ENCODE assay signal across 36 cellular contexts in the genomic region with DNA sequence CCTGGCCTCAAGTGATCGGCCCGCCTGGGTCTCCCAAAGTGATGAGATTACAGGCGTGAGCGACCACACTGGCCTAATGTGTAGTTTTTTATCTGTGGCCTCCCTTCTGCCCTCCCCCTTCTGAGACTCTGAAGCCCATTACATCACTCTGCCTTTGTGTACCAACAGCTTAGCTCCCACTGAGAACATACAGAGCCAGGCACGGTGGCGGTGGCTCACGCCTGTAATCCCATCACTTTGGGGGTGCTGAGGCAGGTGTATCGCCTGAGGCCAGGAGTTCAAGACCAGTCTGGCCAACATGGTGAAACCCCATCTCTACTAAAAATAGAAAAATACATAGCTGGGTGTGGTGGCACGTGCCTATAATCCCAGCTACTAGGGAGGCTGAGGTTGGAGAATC. TPM values are rescaled to one million over a fixed set of nuclear protein-coding genes. Genes with fewer than 3 reads are reported as not detected.
"Had no signal": no experiment of that assay in that cellular context is flagged by ENCODE, and none has a peak within 500 bp of the region (broad histone marks: within the 10 kb centered on the region; RNA-seq: fewer than 3 reads in every experiment).

No MANE protein-coding gene starts in this region.

- H3K4me1 Mint-ChIP-seq: activated CD4-positive, alpha-beta T cell treated with anti-CD3 and anti-CD28 coated beads, Interleukin-2, amount 10 ng/mL, durations not matched to agents 24 days and 14 days; activated naive CD4-positive, alpha-beta T cell treated with anti-CD3 and anti-CD28 coated beads, Interleukin-2, amount 50 U/mL, for 24 hours had no signal

- H3K9ac ChIP-seq: SK-N-SH had no signal

- H3K4me3 ChIP-seq: body of pancreas, breast epithelium, Peyer's patch, SJSA1 had no signal

- H3K9me3 ChIP-seq: body of pancreas, breast epithelium, Peyer's patch, SJSA1, SK-N-SH had no signal

- H3K27ac ChIP-seq: body of pancreas, breast epithelium, Peyer's patch, SJSA1 had no signal

- H3K4me1 ChIP-seq: body of pancreas, breast epithelium, Peyer's patch, SJSA1 had no signal

- H3K27me3 ChIP-seq: body of pancreas, Peyer's patch, SJSA1 had no signal

- H3K27me3 Mint-ChIP-seq: activated CD4-positive, alpha-beta T cell treated with anti-CD3 and anti-CD28 coated beads, Interleukin-2, amount 10 ng/mL, durations not matched to agents 24 days and 14 days had no signal

- H3K36me3 Mint-ChIP-seq: activated naive CD4-positive, alpha-beta T cell treated with anti-CD3 and anti-CD28 coated beads, Interleukin-2, amount 50 U/mL, for 24 hours; activated naive CD8-positive, alpha-beta T cell treated with anti-CD3 and anti-CD28 coated beads, Interleukin-2, amount 10 ng/mL, durations not matched to agents 7 days and 5 days had no signal

- H3K9me3 Mint-ChIP-seq: activated CD4-positive, alpha-beta T cell treated with anti-CD3 and anti-CD28 coated beads, Interleukin-2, amount 10 ng/mL, durations not matched to agents 24 days and 14 days; activated CD8-positive, alpha-beta T cell treated with anti-CD3 and anti-CD28 coated beads for 36 hours; activated naive CD4-positive, alpha-beta T cell treated with anti-CD3 and anti-CD28 coated beads, Interleukin-2, amount 50 U/mL, for 24 hours; activated naive CD8-positive, alpha-beta T cell treated with anti-CD3 and anti-CD28 coated beads, Interleukin-2, amount 10 ng/mL, durations not matched to agents 7 days and 5 days; activated T-helper 2 cell treated with anti-CD3 and anti-CD28 coated beads, Interferon-gamma antibody, Interleukin-2, Interleukin-4, amounts not matched to agents 10 μg/mL and 5 μg/mL and 100 μg/mL, durations not matched to agents 14 hours and 24 hours and 36 hours; T-helper 1 cell treated with Interleukin-12 subunit alpha and Interleukin-12 subunit beta and Interleukin-4 antibody, amounts not matched to agents 30 μg/mL and 1 μg/mL, for 36 hours; T-helper 2 cell treated with Interferon-gamma antibody and Interleukin-4, amounts not matched to agents 5 μg/mL and 100 μg/mL, for 36 hours had no signal

- H3K27ac Mint-ChIP-seq: activated CD4-positive, alpha-beta T cell treated with anti-CD3 and anti-CD28 coated beads, Interleukin-2, amount 10 ng/mL, durations not matched to agents 24 days and 14 days; activated CD8-positive, alpha-beta T cell treated with anti-CD3 and anti-CD28 coated beads for 36 hours; activated naive CD4-positive, alpha-beta T cell treated with anti-CD3 and anti-CD28 coated beads, Interleukin-2, amount 50 U/mL, for 24 hours; activated T-cell treated with anti-CD3 and anti-CD28 coated beads, Interleukin-2, amount 50 U/mL, for 24 hours; activated T-helper 2 cell treated with anti-CD3 and anti-CD28 coated beads, Interferon-gamma antibody, Interleukin-2, Interleukin-4, amounts not matched to agents 10 μg/mL and 5 μg/mL and 100 μg/mL, durations not matched to agents 14 hours and 24 hours and 36 hours; T-helper 1 cell treated with Interleukin-12 subunit alpha and Interleukin-12 subunit beta and Interleukin-4 antibody, amounts not matched to agents 30 μg/mL and 1 μg/mL, for 36 hours; T-helper 2 cell treated with Interferon-gamma antibody and Interleukin-4, amounts not matched to agents 5 μg/mL and 100 μg/mL, for 36 hours had no signal

- H3K36me3 ChIP-seq: breast epithelium, Peyer's patch, SJSA1 had no signal

- H3K4me3 Mint-ChIP-seq: activated CD4-positive, alpha-beta T cell treated with anti-CD3 and anti-CD28 coated beads, Interleukin-2, amount 10 ng/mL, durations not matched to agents 24 days and 14 days; activated CD8-positive, alpha-beta T cell treated with anti-CD3 and anti-CD28 coated beads for 36 hours; activated naive CD4-positive, alpha-beta T cell treated with anti-CD3 and anti-CD28 coated beads, Interleukin-2, amount 50 U/mL, for 24 hours; activated T-cell treated with anti-CD3 and anti-CD28 coated beads, Interleukin-2, amount 50 U/mL, for 24 hours; T-helper 1 cell treated with Interleukin-12 subunit alpha and Interleukin-12 subunit beta and Interleukin-4 antibody, amounts not matched to agents 30 μg/mL and 1 μg/mL, for 36 hours; T-helper 2 cell treated with Interferon-gamma antibody and Interleukin-4, amounts not matched to agents 5 μg/mL and 100 μg/mL, for 36 hours had no signal

- ATAC-seq: activated CD8-positive, alpha-beta T cell treated with anti-CD3 and anti-CD28 coated beads for 36 hours; body of pancreas; PC-3 had no signal

- H3K4me2 ChIP-seq: SK-N-SH had no signal

- DNase-seq: activated CD4-positive, alpha-beta T cell treated with anti-CD3 and anti-CD28 coated beads, Interleukin-2, amount 10 ng/mL, durations not matched to agents 24 days and 14 days; activated CD4-positive, alpha-beta T cell treated with anti-CD3 and anti-CD28 coated beads, Interleukin-2, amount 50 U/mL, for 4 hours; activated CD8-positive, alpha-beta T cell treated with anti-CD3 and anti-CD28 coated beads for 36 hours; activated gamma-delta T cell; activated naive CD4-positive, alpha-beta T cell treated with Interleukin-2 at 50 U/mL for 16 hours; activated naive CD8-positive, alpha-beta T cell treated with anti-CD3 and anti-CD28 coated beads, Interleukin-2, amount 10 ng/mL, durations not matched to agents 7 days and 5 days; activated T-cell treated with anti-CD3 and anti-CD28 coated beads, Interleukin-2, amount 50 U/mL, for 24 hours; amygdala; body of pancreas; Karpas-422; KBM-7; NCI-H1105; NCI-H1417 treated with DMSO at 0.1 percent for 48 hours; NCI-H1694 treated with DMSO at 0.1 percent for 48 hours; NCI-H2029; NCI-H345; NCI-H524 treated with DMSO at 0.1 percent for 48 hours; NCI-H748 treated with DMSO at 0.1 percent for 48 hours; NK-92 treated with Interleukin-12 subunit alpha and Interleukin-12 subunit beta, amount 100 ng/mL, for 24 hours; PC-3; Peyer's patch; RPMI8226; SHP77 treated with DMSO at 0.1 percent for 48 hours; SK-N-SH had no signal

RNA-seq across cellular contexts. Expression of gene NCR1, which starts 12.6 kb away (rescaled TPM):
- total RNA-seq: activated CD4-positive, alpha-beta T cell treated with anti-CD3 and anti-CD28 coated beads, Interleukin-2, amount 10 ng/mL, durations not matched to agents 24 days and 14 days; activated T-helper 2 cell treated with anti-CD3 and anti-CD28 coated beads, Interferon-gamma antibody, Interleukin-2, Interleukin-4, amounts not matched to agents 10 μg/mL and 5 μg/mL and 100 μg/mL, durations not matched to agents 14 hours and 24 hours and 36 hours; astrocyte; body of pancreas; cardiac septum; MCF 10A; NCI-H460; PC-3; SJSA1 had no signal
- polyA plus RNA-seq: SK-N-SH had no signal

RNA-seq across cellular contexts. Expression of gene NLRP7, which starts 28.8 kb away (rescaled TPM):
- total RNA-seq: activated CD4-positive, alpha-beta T cell treated with anti-CD3 and anti-CD28 coated beads, Interleukin-2, amount 10 ng/mL, durations not matched to agents 24 days and 14 days; activated CD8-positive, alpha-beta memory T cell treated with anti-CD3 and anti-CD28 coated beads for 36 hours; activated CD8-positive, alpha-beta T cell treated with anti-CD3 and anti-CD28 coated beads for 36 hours; activated naive CD8-positive, alpha-beta T cell treated with anti-CD3 and anti-CD28 coated beads, Interleukin-2, amount 10 ng/mL, durations not matched to agents 7 days and 5 days; activated T-helper 2 cell treated with anti-CD3 and anti-CD28 coated beads, Interferon-gamma antibody, Interleukin-2, Interleukin-4, amounts not matched to agents 10 μg/mL and 5 μg/mL and 100 μg/mL, durations not matched to agents 14 hours and 24 hours and 36 hours; astrocyte; body of pancreas; breast epithelium; cardiac septum; MCF 10A; NCI-H460; PC-3; Peyer's patch; SJSA1 had no signal
- polyA plus RNA-seq: adipose tissue, SK-N-SH had no signal

RNA-seq across cellular contexts. Expression of gene FCAR, which starts 44.5 kb away (rescaled TPM):
- total RNA-seq: activated CD4-positive, alpha-beta T cell treated with anti-CD3 and anti-CD28 coated beads, Interleukin-2, amount 10 ng/mL, durations not matched to agents 24 days and 14 days; activated CD8-positive, alpha-beta memory T cell treated with anti-CD3 and anti-CD28 coated beads for 36 hours; activated CD8-positive, alpha-beta T cell treated with anti-CD3 and anti-CD28 coated beads for 36 hours; activated T-helper 2 cell treated with anti-CD3 and anti-CD28 coated beads, Interferon-gamma antibody, Interleukin-2, Interleukin-4, amounts not matched to agents 10 μg/mL and 5 μg/mL and 100 μg/mL, durations not matched to agents 14 hours and 24 hours and 36 hours; astrocyte; body of pancreas; MCF 10A; NCI-H460; PC-3; Peyer's patch; SJSA1 had no signal
- polyA plus RNA-seq: SK-N-SH had no signal

RNA-seq across cellular contexts. Expression of gene NLRP2, which starts 47.7 kb away (rescaled TPM):
- total RNA-seq: MCF 10A, NCI-H460, PC-3, SJSA1 had no signal
